8 cellular contexts compared by ENCODE assay signal in the genomic region with DNA sequence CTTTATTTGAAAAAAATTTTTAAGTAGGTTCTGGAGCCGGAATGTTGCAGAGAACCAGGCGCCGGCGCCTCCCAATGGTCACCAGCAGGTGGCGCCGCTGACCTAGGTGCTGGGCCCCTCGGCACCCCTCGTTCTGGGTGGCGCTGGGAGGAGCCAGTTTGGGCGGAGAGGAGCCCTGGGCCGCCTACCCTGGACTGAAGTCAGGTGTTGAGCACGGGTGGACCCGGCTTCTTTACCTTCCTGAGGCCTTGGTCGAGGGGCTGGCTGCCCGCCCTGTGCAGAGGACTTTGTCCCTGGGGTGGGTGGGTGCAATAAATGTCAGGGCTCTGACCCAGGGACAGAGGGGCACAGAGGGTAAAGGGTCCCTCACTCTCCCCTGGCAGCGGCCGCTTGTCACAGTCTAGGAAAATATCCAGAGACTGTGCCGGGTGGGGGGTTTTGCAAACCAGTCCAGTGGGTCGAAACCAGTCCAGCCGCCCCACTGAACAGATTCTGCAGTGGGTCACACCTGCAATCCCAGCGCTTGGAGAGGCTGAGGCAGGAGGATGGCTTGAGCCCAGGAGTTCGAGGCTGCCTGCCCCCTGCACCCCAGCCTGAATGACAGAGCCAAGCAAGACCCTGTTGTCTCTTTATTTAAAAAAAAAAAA. TPM values are rescaled to one million over a fixed set of nuclear protein-coding genes. Genes with fewer than 3 reads are reported as not detected.
DNase-seq lines count a peak whose midpoint lies in the region; ATAC-seq, FAIRE-seq and TF ChIP-seq lines count a peak whose summit lies in the region.

No MANE protein-coding gene starts in this region.

- DNase-seq in CD1c-positive myeloid dendritic cell (ENCODE audit: extremely low spot score) (peak; percentile 82), GM23338 (ENCODE audit: low spot score) (peak; percentile 91), NCI-H1436 treated with DMSO at 0.1 percent for 48 hours (lab: John Stamatoyannopoulos, UW) (peak; percentile 24), amniotic epithelial cell (ENCODE audit: low read depth) (peak; percentile 24), right cardiac atrium (peak; percentile 83 to 91 (median 91)), small intestine (peak; percentile 73)
- peak; percentile 62 for DNase-seq in T-helper 2 cell treated with Interferon-gamma antibody and Interleukin-4, amounts not matched to agents 5 μg/mL and 100 μg/mL, for 36 hours (ENCODE audit: low spot score)

- no peak overlapping the region for H3K4me3 Mint-ChIP-seq in GM23338
- no peak overlapping the region for H3K4me3 Mint-ChIP-seq in T-helper 2 cell treated with Interferon-gamma antibody and Interleukin-4, amounts not matched to agents 5 μg/mL and 100 μg/mL, for 36 hours

- H3K27me3 Mint-ChIP-seq in GM23338 (ENCODE audit: insufficient read depth, low read depth, poor library complexity), result peaks cover 11% of the 10 kb centered on the region
- H3K27me3 Mint-ChIP-seq in T-helper 2 cell treated with Interferon-gamma antibody and Interleukin-4, amounts not matched to agents 5 μg/mL and 100 μg/mL, for 36 hours (ENCODE audit: low read depth), result peaks cover 6% of the 10 kb centered on the region

- no peaks in the 10 kb centered on the region for H4K20me1 ChIP-seq in GM23338 (replicated peaks; ENCODE audit: insufficient read depth)

- peaks cover 12% of the 10 kb centered on the region for H3K4me1 Mint-ChIP-seq in GM23338
- peaks cover 1% of the 10 kb centered on the region for H3K4me1 Mint-ChIP-seq in T-helper 2 cell treated with Interferon-gamma antibody and Interleukin-4, amounts not matched to agents 5 μg/mL and 100 μg/mL, for 36 hours (ENCODE audit: low read depth)

- no peak overlapping the region for H3K27ac ChIP-seq in GM23338 (ENCODE audit: low read depth)
- H3K27ac ChIP-seq in right cardiac atrium (ENCODE audit: low read length), result no peak overlapping the region
- no peak overlapping the region for H3K27ac ChIP-seq in small intestine (ENCODE audit: low read depth in 1 of 2, low read length in 1 of 2)

- 0 out of 2 replicates have a peak overlapping the region, but pooled peaks have one; percentile 48 for H2AFZ ChIP-seq in GM23338

- 23% methylated on average over 22 of the region's 22 CpGs for WGBS in right cardiac atrium
- WGBS in small intestine, 3 donors, result 12 to 22% (median 16%) methylated on average over 22 of the region's 22 CpGs

- no peaks in the 10 kb centered on the region for H3K36me3 ChIP-seq in GM23338 (ENCODE audit: insufficient read depth)
- H3K36me3 ChIP-seq in small intestine (ENCODE audit: control insufficient read depth in 2 of 2, insufficient read depth in 2 of 2, low read length in 2 of 2), result no peaks in the 10 kb centered on the region

- H3K9me2 ChIP-seq in GM23338 (ENCODE audit: insufficient read depth), result no peaks in the 10 kb centered on the region

- no peak overlapping the region for H3K4me3 ChIP-seq in GM23338
- no peak overlapping the region for H3K4me3 ChIP-seq in right cardiac atrium (ENCODE audit: low read length)
- H3K4me3 ChIP-seq in small intestine (ENCODE audit: low read depth in 1 of 2, low read length in 2 of 2), result no peak overlapping the region

- no peaks in the 10 kb centered on the region for H3K9me3 ChIP-seq in right cardiac atrium (ENCODE audit: control insufficient read depth, low read length)
- no peaks in the 10 kb centered on the region for H3K9me3 ChIP-seq in small intestine (ENCODE audit: control insufficient read depth, low read depth)

- H3K9me3 Mint-ChIP-seq in GM23338, result peaks cover 3% of the 10 kb centered on the region; the same call in 1 of the 3 replicates
- H3K9me3 Mint-ChIP-seq in T-helper 2 cell treated with Interferon-gamma antibody and Interleukin-4, amounts not matched to agents 5 μg/mL and 100 μg/mL, for 36 hours, result no peaks in the 10 kb centered on the region

- peak; percentile 95 for ATAC-seq in GM23338
- peak; percentile 85 to 87 for ATAC-seq in right cardiac atrium
- ATAC-seq in GM21447 (IDR thresholded peaks at IDR 0.05; ENCODE audit: unreplicated experiment), result no peak

- H3K27ac Mint-ChIP-seq in GM23338, result no peak overlapping the region
- no peak overlapping the region for H3K27ac Mint-ChIP-seq in T-helper 2 cell treated with Interferon-gamma antibody and Interleukin-4, amounts not matched to agents 5 μg/mL and 100 μg/mL, for 36 hours

- TF ChIP-seq CTCF in GM23338 (conservative IDR thresholded peaks at IDR 0.05; ENCODE audit: low read depth in 2 of 2), result peak; percentile 93 to 98

- intact Hi-C loops in right cardiac atrium (cut with DNase I), result loop anchor here in 2 of 4 donors (5.0 to 10.0 kb wide), 2 partner anchors 133 to 310 kb away; no protein-coding TSS in a partner anchor

- no peak for FAIRE-seq in small intestine (lab: Jason Lieb, UNC)

- H3K4me2 ChIP-seq in GM23338, result peak overlapping the region; percentile 65; the same call in 1 of the 2 replicates

- H3K4me1 ChIP-seq in GM23338 (ENCODE audit: insufficient read depth), result no peaks in the 10 kb centered on the region
- no peaks in the 10 kb centered on the region for H3K4me1 ChIP-seq in right cardiac atrium (ENCODE audit: control insufficient read depth, insufficient read depth, low read length)
- H3K4me1 ChIP-seq in small intestine (ENCODE audit: control insufficient read depth in 2 of 2, insufficient read depth in 1 of 2, low read depth in 1 of 2, low read length in 1 of 2), result no peaks in the 10 kb centered on the region

- no peaks in the 10 kb centered on the region for H3K79me2 ChIP-seq in GM23338 (replicated peaks; ENCODE audit: insufficient read depth)

- H3F3A ChIP-seq in GM23338 (replicated peaks; ENCODE audit: low read depth), result no peaks in the 10 kb centered on the region

- H3K27me3 ChIP-seq in GM23338 (ENCODE audit: insufficient read depth) (no peaks in the 10 kb centered on the region), right cardiac atrium (ENCODE audit: control insufficient read depth, insufficient read depth) (no peaks in the 10 kb centered on the region), small intestine (ENCODE audit: control insufficient read depth in 2 of 2, insufficient read depth in 2 of 2, low read length in 2 of 2) (no peaks in the 10 kb centered on the region)

- no peaks in the 10 kb centered on the region for H3K36me3 Mint-ChIP-seq in GM23338 (ENCODE audit: low read depth)
- no peaks in the 10 kb centered on the region for H3K36me3 Mint-ChIP-seq in T-helper 2 cell treated with Interferon-gamma antibody and Interleukin-4, amounts not matched to agents 5 μg/mL and 100 μg/mL, for 36 hours (ENCODE audit: low read depth)

TF ChIP-seq in GM23338, 12 proteins besides CTCF, POLR2A, EP300 and RAD21 (continues in another document):
- no peak for TF ChIP-seq CREB1 (CRISPR knock-in tag; IDR thresholded peaks at IDR 0.05; ENCODE audit: low read depth)
- TF ChIP-seq NANOG (IDR thresholded peaks at IDR 0.05; ENCODE audit: borderline replicate concordance), result no peak
- TF ChIP-seq POLR2AphosphoS5 (IDR thresholded peaks at IDR 0.05; ENCODE audit: low read depth), result no peak
- no peak for TF ChIP-seq ZNF114 (CRISPR knock-in tag; IDR thresholded peaks at IDR 0.05)
- no peak for TF ChIP-seq ETS1 (IDR thresholded peaks at IDR 0.05)
- TF ChIP-seq STAT1 (IDR thresholded peaks at IDR 0.05; ENCODE audit: unreplicated experiment), result no peak

RNA-seq across cellular contexts. Expression of gene TNFRSF13B, which starts 30.1 kb away (rescaled TPM):
- total RNA-seq in GM23338 (2014; rRNA removed; shearing (Covaris generic)), result not detected in 2 replicates
- 0.16 and 0.24 TPM in 2 replicates for polyA plus RNA-seq in GM23338 (2016; fragmentation: Nextera tagmentation; extraction: Ambion mirVana)
- total RNA-seq in right cardiac atrium, result not detected
- not detected for polyA plus RNA-seq in right cardiac atrium
- polyA plus RNA-seq in small intestine, result 1 to 10 TPM in 2 of 3 donors, not detected in 1; 2.0 to 3.0 TPM

RNA-seq across cellular contexts. Expression of gene MPRIP, which starts 40.3 kb away (rescaled TPM):
- total RNA-seq in GM23338 (2014; rRNA removed; shearing (Covaris generic)), result 84.6 and 113 TPM in 2 replicates
- polyA plus RNA-seq in GM23338 (2016; fragmentation: Nextera tagmentation; extraction: Ambion mirVana), result 36.5 and 39.3 TPM in 2 replicates
- 100 to 1,000 TPM; 295 to 331 (median 321) TPM for total RNA-seq in right cardiac atrium
- polyA plus RNA-seq in right cardiac atrium, result 228 TPM
- 100 to 1,000 TPM in 2 of 3 donors, 10 to 100 TPM in 1; 98.9 to 233 (median 219) TPM for polyA plus RNA-seq in small intestine

Comparison
In these comparisons a context has a peak if more than half of its experiments do, and no peak if none do; other contexts are left out.
1. DNase-seq: peak in every context shown above with its lines; median percentile 91 in GM23338; 91 in right cardiac atrium; 82 in CD1c-positive myeloid dendritic cell; 73 in small intestine; 62 in T-helper 2 cell treated with Interferon-gamma antibody and Interleukin-4, amounts not matched to agents 5 μg/mL and 100 μg/mL, for 36 hours; 24 in NCI-H1436 treated with DMSO at 0.1 percent for 48 hours; 24 in amniotic epithelial cell.